9 cellular contexts compared by ENCODE assay signal in the genomic region with DNA sequence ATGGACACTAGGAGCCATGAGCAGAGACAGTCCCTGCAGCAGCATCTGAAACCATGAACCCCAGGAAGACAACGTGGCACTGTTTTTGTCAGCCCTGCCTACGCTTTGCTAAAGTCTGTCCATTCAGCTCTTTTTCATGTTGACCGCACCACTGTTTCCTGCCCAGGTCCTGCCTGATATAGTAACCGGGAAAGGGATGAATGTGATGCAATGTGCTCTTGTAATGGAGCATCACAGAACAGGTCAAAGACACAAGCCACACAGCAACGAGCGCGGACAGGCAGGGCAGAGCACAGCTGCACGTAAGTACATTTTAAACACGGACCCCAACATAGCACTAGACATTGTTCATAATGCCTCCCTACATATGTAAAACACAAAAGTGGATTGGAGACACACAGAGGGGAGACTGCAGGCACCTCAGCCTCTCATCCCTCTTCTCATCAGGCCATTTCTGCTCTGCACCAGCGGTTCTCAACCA. TPM values are rescaled to one million over a fixed set of nuclear protein-coding genes. Genes with fewer than 3 reads are reported as not detected.
A peak's percentile ranks its signal among the peaks of the same experiment; 100 is the strongest.
DNase-seq lines count a peak whose midpoint lies in the region; ATAC-seq, FAIRE-seq and TF ChIP-seq lines count a peak whose summit lies in the region.
"Had no signal": no experiment of that assay in that cellular context is flagged by ENCODE, and none has a peak within 500 bp of the region (broad histone marks: within the 10 kb centered on the region; RNA-seq: fewer than 3 reads in every experiment).

No MANE protein-coding gene starts in this region.

- H3K27ac ChIP-seq in HCT116 (ENCODE audit: low read depth, low read length) (no peak overlapping the region), SU-DHL-6 (ENCODE audit: low read depth, low read length) (peak overlapping the region; percentile 93), mucosa of rectum (ENCODE audit: low read depth in 2 of 2, low read length in 2 of 2) (peak overlapping the region; percentile 50 to 84), small intestine (ENCODE audit: low read depth in 1 of 2, low read length in 1 of 2) (peak overlapping the region in 1 of 2 donors; percentile 87)

- no peak for ATAC-seq in HCT116

- no peak overlapping the region for H3K9ac ChIP-seq in HCT116 (ENCODE audit: low read length)
- peak overlapping the region; percentile 56 for H3K9ac ChIP-seq in SU-DHL-6 (ENCODE audit: low read length)
- H3K9ac ChIP-seq in mucosa of rectum (ENCODE audit: low read depth in 1 of 2, low read length in 2 of 2): peak overlapping the region in 1 of 2 donors; percentile 47

- H3K27me3 ChIP-seq in HCT116 (ENCODE audit: insufficient read depth, low read length) (no peaks in the 10 kb centered on the region), SU-DHL-6 (ENCODE audit: low read length) (no peaks in the 10 kb centered on the region), mucosa of rectum (ENCODE audit: control insufficient read depth in 2 of 2, insufficient read depth in 2 of 2, low read length in 2 of 2) (no peaks in the 10 kb centered on the region), small intestine (ENCODE audit: control insufficient read depth in 2 of 2, insufficient read depth in 2 of 2, low read length in 2 of 2) (no peaks in the 10 kb centered on the region)

- H3K4me2 ChIP-seq in HCT116 (ENCODE audit: low read length): peak overlapping the region; percentile 27
- peak overlapping the region; percentile 76 for H3K4me2 ChIP-seq in SU-DHL-6 (ENCODE audit: low read depth, low read length, poor library complexity, severe bottlenecking)

- no peaks in the 10 kb centered on the region for H3K36me3 ChIP-seq in HCT116 (ENCODE audit: control insufficient read depth in 1 of 2, insufficient read depth in 2 of 2, low read length in 2 of 2)
- no peaks in the 10 kb centered on the region for H3K36me3 ChIP-seq in SU-DHL-6 (ENCODE audit: low read length)
- no peaks in the 10 kb centered on the region for H3K36me3 ChIP-seq in mucosa of rectum (ENCODE audit: control insufficient read depth in 2 of 2, insufficient read depth in 2 of 2, low read length in 2 of 2)
- no peaks in the 10 kb centered on the region for H3K36me3 ChIP-seq in small intestine (ENCODE audit: control insufficient read depth in 2 of 2, insufficient read depth in 2 of 2, low read length in 2 of 2)

- POLR2A ChIA-PET in HCT116 (lab: Charles Lee): no interaction called here

- WGBS in small intestine, 3 donors: 64 to 76% (median 69%) methylated on average over 10 of the region's 10 CpGs

- intact Hi-C loops in HCT116 (cut with micrococcal nuclease): no loop called here

- H3K9me2 ChIP-seq in HCT116 (ENCODE audit: insufficient read depth): no peaks in the 10 kb centered on the region
- H3K9me2 ChIP-seq in SU-DHL-6 (replicated peaks; ENCODE audit: insufficient read depth, low read length): no peaks in the 10 kb centered on the region

- peak; percentile 68 for DNase-seq in GM13977 (ENCODE audit: low spot score)
- DNase-seq in HCT116 (ENCODE audit: low read depth, low spot score): no peak
- DNase-seq in D341Med (ENCODE audit: low spot score): no peak
- no peak for DNase-seq in NCI-H1048 (lab: John Stamatoyannopoulos, UW)
- no peak for DNase-seq in glomerular visceral epithelial cell (ENCODE audit: extremely low spot score)
- no peak for DNase-seq in small intestine

- no peak overlapping the region for H2AFZ ChIP-seq in HCT116 (ENCODE audit: low read depth, low read length, poor library complexity, severe bottlenecking)
- no peak overlapping the region for H2AFZ ChIP-seq in SU-DHL-6 (ENCODE audit: low read depth, low read length, severe bottlenecking)

- CTCF ChIA-PET in HCT116 (lab: Charles Lee): no interaction called here

- BruUV-seq in HCT116 (replicated peaks; lab: Mats Ljungman, UMichigan): no TSS peak

- RAD21 ChIA-PET in HCT116 (lab: Charles Lee; ENCODE audit: low non-redundant PET in 1 of 2, low total read pairs in 2 of 2, uncharacterized antibody in 2 of 2, unreplicated experiment in 2 of 2): no interaction called here

- H3K4me1 ChIP-seq in HCT116 (ENCODE audit: control insufficient read depth in 1 of 2, insufficient read depth in 2 of 2, low read length in 2 of 2) (peaks cover 15 to 49% of the 10 kb centered on the region in 2 experiments), mucosa of rectum (ENCODE audit: control insufficient read depth in 2 of 2, insufficient read depth in 2 of 2, low read length in 2 of 2) (peaks cover 23% of the 10 kb centered on the region in 2 donors), small intestine (ENCODE audit: control insufficient read depth in 2 of 2, insufficient read depth in 1 of 2, low read depth in 1 of 2, low read length in 1 of 2) (no peaks in the 10 kb centered on the region)

- TF ChIP-seq POLR2A in HCT116 (IDR thresholded peaks at IDR 0.05; ENCODE audit: borderline replicate concordance, extremely low read depth, insufficient read depth, insufficient read length): no peak

- no peaks in the 10 kb centered on the region for H4K20me1 ChIP-seq in HCT116 (ENCODE audit: insufficient read depth)
- H4K20me1 ChIP-seq in SU-DHL-6 (ENCODE audit: low read depth, low read length): no peaks in the 10 kb centered on the region

- no peak for TF ChIP-seq CTCF in GM13977 (IDR thresholded peaks at IDR 0.05; ENCODE audit: extremely low read depth, insufficient read depth, missing control alignments)
- TF ChIP-seq CTCF in HCT116 (IDR thresholded peaks at IDR 0.05 in 2 of 3, conservative IDR thresholded peaks at IDR 0.05 in 1 of 3; ENCODE audit: borderline replicate concordance in 1 of 3, insufficient read depth in 1 of 3, low read depth in 2 of 3, low read length in 2 of 3): no peak
- TF ChIP-seq CTCF in SU-DHL-6 (IDR thresholded peaks at IDR 0.05; ENCODE audit: insufficient read depth, low read length, poor library complexity, severe bottlenecking): no peak

- H3K9me3 ChIP-seq in HCT116 (ENCODE audit: control insufficient read depth in 1 of 2, insufficient read depth in 1 of 2, low read depth in 1 of 2, low read length in 2 of 2): no peaks in the 10 kb centered on the region
- no peaks in the 10 kb centered on the region for H3K9me3 ChIP-seq in SU-DHL-6 (ENCODE audit: insufficient read depth, low read length)
- H3K9me3 ChIP-seq in mucosa of rectum (ENCODE audit: control insufficient read depth in 2 of 2, low read length in 2 of 2): no peaks in the 10 kb centered on the region
- H3K9me3 ChIP-seq in small intestine (ENCODE audit: control insufficient read depth, low read depth): no peaks in the 10 kb centered on the region

- in situ Hi-C loops in GM13977 (cut with MboI; ENCODE audit: low pct_unique_long_range_greater_than_20kb, low sequenced_read_pairs, unreplicated experiment): no loop called here

- no peak for FAIRE-seq in small intestine (lab: Jason Lieb, UNC)

- peaks cover 32% of the 10 kb centered on the region for H3F3A ChIP-seq in SU-DHL-6 (ENCODE audit: insufficient read depth)

- no peak for TF ChIP-seq RAD21 in HCT116 (IDR thresholded peaks at IDR 0.05; ENCODE audit: low read depth)

- H3K79me2 ChIP-seq in HCT116 (ENCODE audit: insufficient read depth, low read length): no peaks in the 10 kb centered on the region
- no peaks in the 10 kb centered on the region for H3K79me2 ChIP-seq in SU-DHL-6 (ENCODE audit: insufficient read depth, low read length)

- H3K4me3 ChIP-seq in HCT116 (replicated peaks in 1 of 2; ENCODE audit: low read depth in 1 of 2, low read length in 2 of 2): no peak overlapping the region
- H3K4me3 ChIP-seq in SU-DHL-6 (ENCODE audit: insufficient read depth, low read length, poor library complexity, severe bottlenecking): peak overlapping the region; percentile 46
- H3K4me3 ChIP-seq in mucosa of rectum (ENCODE audit: low read length in 2 of 2): peak overlapping the region in 1 of 2 donors; percentile 44
- H3K4me3 ChIP-seq in small intestine (ENCODE audit: low read depth in 1 of 2, low read length in 2 of 2): no peak overlapping the region

TF ChIP-seq in HCT116, 20 proteins besides CTCF, POLR2A, EP300 and RAD21:
- TF ChIP-seq TCF7L2 (IDR thresholded peaks at IDR 0.05; ENCODE audit: borderline replicate concordance, extremely low read depth, insufficient read depth, insufficient read length) (no peak), SP1 (IDR thresholded peaks at IDR 0.05; ENCODE audit: low read depth) (no peak), JUND (IDR thresholded peaks at IDR 0.05) (no peak), YY1 (IDR thresholded peaks at IDR 0.05; ENCODE audit: extremely low read depth, insufficient replicate concordance, low read depth, low read length) (no peak), ZFX (IDR thresholded peaks at IDR 0.05) (no peak)
TF ChIP-seq in HCT116: peak in this region for 0.

RNA-seq across cellular contexts. Expression of a gene that starts 16.9 kb away (rescaled TPM):
- not detected for total RNA-seq in HCT116 (2021; ENCODE audit: unreplicated experiment)
- 0.06 TPM in 1 of 2 replicates, not detected in the other for polyA plus RNA-seq in HCT116 (2012)
- polyA plus RNA-seq in small intestine: 1 to 10 TPM in 2 of 3 donors, not detected in 1; 2.0 to 3.0 TPM
- total RNA-seq: left cardiac atrium had no signal

RNA-seq across cellular contexts. Expression of a gene that starts 53.5 kb away (rescaled TPM):
- 258 TPM for total RNA-seq in HCT116 (2021; ENCODE audit: unreplicated experiment)
- polyA plus RNA-seq in HCT116 (2012): 131 and 153 TPM in 2 replicates
- 100 to 1,000 TPM in 2 of 3 donors, 10 to 100 TPM in 1; 98.9 to 233 (median 219) TPM for polyA plus RNA-seq in small intestine
